In genomic region chr1:201262963-201263608, GRCh38 we compare ENCODE assay signal across 15 cellular contexts. TPM values are rescaled to one million over a fixed set of nuclear protein-coding genes. Genes with fewer than 3 reads are reported as not detected.
"Had no signal": no experiment of that assay in that cellular context is flagged by ENCODE, and none has a peak within 500 bp of the region (broad histone marks: within the 10 kb centered on the region; RNA-seq: fewer than 3 reads in every experiment).

No MANE protein-coding gene starts in this region.

- ATAC-seq: activated CD4-positive, CD25-positive, alpha-beta regulatory T cell treated with anti-CD3 and anti-CD28 coated beads, Interleukin-2, amount 50 U/mL, for 24 hours; activated T-helper 17 cell treated with anti-CD3 and anti-CD28 coated beads, Interleukin-2, amount 50 U/mL, for 72 hours; mucosa of descending colon; natural killer cell treated with Interleukin-12 subunit alpha and Interleukin-12 subunit beta and Interleukin-15 and Interleukin-18, amount 100 ng/mL, for 72 hours; T-helper 17 cell had no signal

- H3K4me3 ChIP-seq: hepatocyte, mucosa of descending colon had no signal

- H3K9me3 ChIP-seq: mucosa of descending colon had no signal

- H3K4me3 Mint-ChIP-seq: activated naive CD4-positive, alpha-beta T cell treated with anti-CD3 and anti-CD28 coated beads, Interleukin-2, amount 50 U/mL, for 24 hours; activated T-helper 17 cell treated with anti-CD3 and anti-CD28 coated beads, Interleukin-2, amount 50 U/mL, for 72 hours; natural killer cell treated with Interleukin-12 subunit alpha and Interleukin-12 subunit beta and Interleukin-15 and Interleukin-18, amount 100 ng/mL, for 72 hours; stimulated activated naive CD8-positive, alpha-beta T cell treated with anti-CD3 and anti-CD28 coated beads, Interleukin-15, Interleukin-2, amounts not matched to agents 100 ng/mL and 50 ng/mL, for 24 hours; T-helper 17 cell had no signal

- H3K27ac Mint-ChIP-seq: activated naive CD4-positive, alpha-beta T cell treated with anti-CD3 and anti-CD28 coated beads, Interleukin-2, amount 50 U/mL, for 24 hours; activated T-helper 17 cell treated with anti-CD3 and anti-CD28 coated beads, Interleukin-2, amount 50 U/mL, for 72 hours; natural killer cell treated with Interleukin-12 subunit alpha and Interleukin-12 subunit beta and Interleukin-15 and Interleukin-18, amount 100 ng/mL, for 72 hours; stimulated activated naive CD8-positive, alpha-beta T cell treated with anti-CD3 and anti-CD28 coated beads, Interleukin-15, Interleukin-2, amounts not matched to agents 100 ng/mL and 50 ng/mL, for 24 hours; T-helper 17 cell had no signal

- H3K4me1 Mint-ChIP-seq: activated T-helper 17 cell treated with anti-CD3 and anti-CD28 coated beads, Interleukin-2, amount 50 U/mL, for 72 hours had no signal

- H3K9me3 Mint-ChIP-seq: activated naive CD4-positive, alpha-beta T cell treated with anti-CD3 and anti-CD28 coated beads, Interleukin-2, amount 50 U/mL, for 24 hours; activated T-helper 17 cell treated with anti-CD3 and anti-CD28 coated beads, Interleukin-2, amount 50 U/mL, for 72 hours; natural killer cell treated with Interleukin-12 subunit alpha and Interleukin-12 subunit beta and Interleukin-15 and Interleukin-18, amount 100 ng/mL, for 72 hours; stimulated activated naive CD8-positive, alpha-beta T cell treated with anti-CD3 and anti-CD28 coated beads, Interleukin-15, Interleukin-2, amounts not matched to agents 100 ng/mL and 50 ng/mL, for 24 hours had no signal

- H3K36me3 Mint-ChIP-seq: natural killer cell treated with Interleukin-12 subunit alpha and Interleukin-12 subunit beta and Interleukin-15 and Interleukin-18, amount 100 ng/mL, for 72 hours had no signal

- H3K27ac ChIP-seq: hepatocyte had no signal

- DNase-seq: activated T-cell treated with anti-CD3 and anti-CD28 coated beads for 4 hours; central memory CD4-positive, alpha-beta T cell; cortex of kidney; effector CD8-positive, alpha-beta T cell; mammary epithelial cell; mucosa of descending colon; occipital lobe; stimulated activated CD4-positive, alpha-beta T cell treated with anti-CD3 and anti-CD28 coated beads, Interleukin-4, amount 100 ng/mL, for 24 hours; T-helper 17 cell had no signal

RNA-seq across cellular contexts. Expression of gene PKP1, which starts 20.2 kb away (rescaled TPM):
- total RNA-seq: activated T-helper 17 cell treated with anti-CD3 and anti-CD28 coated beads, Interleukin-2, amount 50 U/mL, for 72 hours; natural killer cell treated with Interleukin-12 subunit alpha and Interleukin-12 subunit beta and Interleukin-15 and Interleukin-18, amount 100 ng/mL, for 72 hours; T-helper 17 cell had no signal
